24 cellular contexts compared by ENCODE assay signal in the genomic region with DNA sequence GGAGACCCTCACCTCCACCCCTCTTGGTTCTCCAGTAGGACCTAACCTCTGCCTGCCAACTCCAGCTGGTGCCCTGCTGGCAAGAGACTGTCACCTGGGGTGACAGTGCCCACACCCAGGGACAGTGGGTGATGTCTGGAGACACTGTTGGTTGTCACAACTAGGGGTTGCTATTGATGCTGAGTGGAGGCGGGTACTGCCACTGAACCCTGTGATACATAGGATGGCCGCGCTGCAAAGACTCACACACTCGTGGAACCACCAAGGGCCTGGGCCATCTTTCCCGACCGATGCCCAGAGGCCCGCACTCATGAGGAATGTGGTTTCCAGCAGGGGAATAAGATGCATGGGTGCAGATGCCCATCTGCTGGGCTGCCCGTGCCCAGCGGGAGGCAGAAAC.
"Had no signal": no experiment of that assay in that cellular context is flagged by ENCODE, and none has a peak within 500 bp of the region (broad histone marks: within the 10 kb centered on the region; RNA-seq: fewer than 3 reads in every experiment).

No MANE protein-coding gene starts in this region.

- H3K36me3 ChIP-seq: colonic mucosa, esophagus squamous epithelium, gastrocnemius medialis, heart right ventricle, left lung had no signal

- H3K4me3 ChIP-seq: colonic mucosa, esophagus squamous epithelium, gastrocnemius medialis, heart right ventricle, left lung, lower lobe of right lung, mucosa of descending colon had no signal

- H3K4me3 Mint-ChIP-seq: dendritic cell treated with granulocyte-macrophage colony-stimulating factor and Interleukin-4, amounts not matched to agents 40 ng/mL and 50 ng/mL, for 4 days; effector memory CD8-positive, alpha-beta T cell; endodermal cell; mesothelial cell of epicardium had no signal

- H3K36me3 Mint-ChIP-seq: mesothelial cell of epicardium had no signal

- H3K9me3 ChIP-seq: colonic mucosa, esophagus squamous epithelium, gastrocnemius medialis, heart right ventricle, left lung, lower lobe of right lung, mucosa of descending colon had no signal

- H3K9me3 Mint-ChIP-seq: dendritic cell treated with granulocyte-macrophage colony-stimulating factor and Interleukin-4, amounts not matched to agents 40 ng/mL and 50 ng/mL, for 4 days; effector memory CD8-positive, alpha-beta T cell; endodermal cell; mesothelial cell of epicardium had no signal

- DNase-seq: colonic mucosa; cortex of kidney; effector CD8-positive, alpha-beta T cell; effector memory CD8-positive, alpha-beta T cell; endodermal cell; erythroblast; esophagus squamous epithelium; foreskin fibroblast; foreskin melanocyte; gastrocnemius medialis; glutamatergic neuron; head of caudate nucleus; heart right ventricle; hippocampal formation; left cardiac atrium; left ventricle myocardium superior; lower lobe of right lung; mesenchymal stem cell; mucosa of descending colon had no signal

- H3K4me1 Mint-ChIP-seq: mesothelial cell of epicardium had no signal

- H3K27ac Mint-ChIP-seq: dendritic cell treated with granulocyte-macrophage colony-stimulating factor and Interleukin-4, amounts not matched to agents 40 ng/mL and 50 ng/mL, for 4 days; effector memory CD8-positive, alpha-beta T cell; mesothelial cell of epicardium had no signal

- H3K4me1 ChIP-seq: colonic mucosa, esophagus squamous epithelium, gastrocnemius medialis, heart right ventricle, left lung, lower lobe of right lung had no signal

- ATAC-seq: effector memory CD8-positive, alpha-beta T cell; esophagus mucosa; gastrocnemius medialis; heart right ventricle; left cardiac atrium; left lung; left ventricle myocardium superior; lower lobe of right lung; mucosa of descending colon had no signal

- H3K27me3 ChIP-seq: colonic mucosa had no signal

- H3K27ac ChIP-seq: colonic mucosa, epithelial cell of prostate, esophagus squamous epithelium, gastrocnemius medialis, heart right ventricle, left lung, lower lobe of right lung had no signal
